ENCODE assay signal across 33 cellular contexts in genomic region chr10:128483216-128483615, GRCh38.
"Had no signal": no experiment of that assay in that cellular context is flagged by ENCODE, and none has a peak within 500 bp of the region (broad histone marks: within the 10 kb centered on the region; RNA-seq: fewer than 3 reads in every experiment).

No MANE protein-coding gene starts in this region.

- H3K4me2 ChIP-seq: KMS-11 had no signal

- H3K9ac ChIP-seq: KMS-11 had no signal

- H3K4me1 ChIP-seq: ascending aorta, Peyer's patch had no signal

- DNase-seq: activated CD4-positive, alpha-beta memory T cell treated with anti-CD3 and anti-CD28 coated beads, Interleukin-2, amount 10 ng/mL, durations not matched to agents 7 days and 5 days; activated CD4-positive, alpha-beta T cell treated with anti-CD3 and anti-CD28 coated beads for 1 hour; activated CD4-positive, alpha-beta T cell treated with anti-CD3 and anti-CD28 coated beads for 48 hours; activated CD4-positive, CD25-positive, alpha-beta regulatory T cell; activated CD8-positive, alpha-beta memory T cell treated with anti-CD3 and anti-CD28 coated beads for 24 hours; activated CD8-positive, alpha-beta memory T cell treated with anti-CD3 and anti-CD28 coated beads, Interleukin-2, amount 10 ng/mL, durations not matched to agents 7 days and 5 days; activated CD8-positive, alpha-beta memory T cell treated with anti-CD3 and anti-CD28 coated beads, Interleukin-2, amount 50 U/mL, for 48 hours; activated gamma-delta T cell; activated naive CD4-positive, alpha-beta T cell treated with Interleukin-2 at 50 U/mL for 16 hours; activated naive CD8-positive, alpha-beta T cell treated with anti-CD3 and anti-CD28 coated beads, Interleukin-2, amount 10 ng/mL, durations not matched to agents 7 days and 5 days; activated T-cell treated with anti-CD3 and anti-CD28 coated beads, Interleukin-2, amount 50 U/mL, for 48 hours; amygdala; MM.1S; MV-4-11; NCI-H1417 treated with DMSO at 0.1 percent for 48 hours; NCI-H1694; NCI-H1930; NCI-H2081 treated with DMSO at 0.1 percent for 48 hours; NCI-H226; NCI-H446 treated with DMSO at 0.1 percent for 48 hours; NCI-H526; NCI-H748 treated with DMSO at 0.1 percent for 48 hours; NK-92 treated with Interleukin-12 subunit alpha and Interleukin-12 subunit beta, amount 100 ng/mL, for 24 hours; PC-3; SIG-M5; T1000; WERI-Rb-1 had no signal

- ATAC-seq: activated CD8-positive, alpha-beta memory T cell treated with anti-CD3 and anti-CD28 coated beads, Interleukin-2, amount 10 ng/mL, durations not matched to agents 7 days and 5 days; PC-3; Right ventricle myocardium inferior had no signal

- H3K36me3 ChIP-seq: ascending aorta, cardiac muscle cell, Peyer's patch, WERI-Rb-1 had no signal

- H3K27ac ChIP-seq: ascending aorta, cardiac muscle cell, KMS-11, Peyer's patch, RWPE1, WERI-Rb-1 had no signal

- H3K4me3 ChIP-seq: ascending aorta, cardiac muscle cell, Peyer's patch had no signal

- H3K27me3 ChIP-seq: ascending aorta, Peyer's patch had no signal

- H3K9me3 ChIP-seq: ascending aorta, Peyer's patch had no signal
